ENCODE assay signal across 19 cellular contexts in the genomic region with DNA sequence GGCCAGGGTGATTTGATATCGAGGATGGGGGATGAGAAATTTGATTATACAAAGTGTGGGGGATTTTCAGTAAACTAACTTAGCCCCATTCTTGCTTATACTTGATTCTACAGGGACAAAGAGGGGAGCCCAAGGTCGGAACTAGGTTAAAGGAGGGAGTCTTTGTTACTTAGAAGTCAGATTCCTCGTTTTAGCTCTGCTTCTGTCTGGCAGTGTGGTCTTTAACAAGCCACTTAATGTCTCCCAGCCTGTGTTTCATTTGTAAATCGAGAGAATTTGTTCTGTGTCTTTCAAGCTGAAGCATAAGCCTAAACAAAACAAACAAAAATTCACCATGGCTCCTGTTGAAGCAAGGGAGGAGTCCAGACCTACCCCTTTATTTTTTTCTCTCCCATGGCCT.
DNase-seq lines count a peak whose midpoint lies in the region; ATAC-seq, FAIRE-seq and TF ChIP-seq lines count a peak whose summit lies in the region.
"Had no signal": no experiment of that assay in that cellular context is flagged by ENCODE, and none has a peak within 500 bp of the region (broad histone marks: within the 10 kb centered on the region; RNA-seq: fewer than 3 reads in every experiment).

No MANE protein-coding gene starts in this region.

- H3K79me2 ChIP-seq in astrocyte (ENCODE audit: insufficient read depth, low read length), result no peaks in the 10 kb centered on the region

- ATAC-seq in activated T-cell treated with anti-CD3 and anti-CD28 coated beads, Interleukin-2, amount 50 U/mL, for 72 hours (replicated peaks in 1 of 2), result no peak
- no peak for ATAC-seq in GM21526 (IDR thresholded peaks at IDR 0.05; ENCODE audit: low FRiP score, unreplicated experiment)
- ATAC-seq in HG02884 (IDR thresholded peaks at IDR 0.05; ENCODE audit: unreplicated experiment), result no peak
- ATAC-seq: A549 had no signal

- H3K9me3 Mint-ChIP-seq in activated T-cell treated with anti-CD3 and anti-CD28 coated beads, Interleukin-2, amount 50 U/mL, for 72 hours, result no peaks in the 10 kb centered on the region
- peaks cover 6% of the 10 kb centered on the region for H3K9me3 Mint-ChIP-seq in astrocyte (ENCODE audit: unreplicated experiment)
- peaks cover 18% of the 10 kb centered on the region for H3K9me3 Mint-ChIP-seq in nephron progenitor cell
- H3K9me3 Mint-ChIP-seq: CD4-positive, alpha-beta T cell; HFFc6 had no signal

- TF ChIP-seq CTCF in astrocyte (IDR thresholded peaks at IDR 0.05; ENCODE audit: insufficient read depth, low read depth, low read length), result no peak
- no peak for TF ChIP-seq CTCF in nephron progenitor cell (IDR thresholded peaks at IDR 0.05)
- no peak for TF ChIP-seq CTCF in right atrium auricular region (IDR thresholded peaks at IDR 0.05)

- H4K20me1 ChIP-seq in astrocyte (ENCODE audit: insufficient read depth, low read length), result no peaks in the 10 kb centered on the region

- H3K27ac ChIP-seq in astrocyte (ENCODE audit: low read depth, low read length), result no peak overlapping the region
- no peak overlapping the region for H3K27ac ChIP-seq in right atrium auricular region
- H3K27ac ChIP-seq: 22Rv1, A549, C4-2B had no signal

- no peak overlapping the region for H3K4me2 ChIP-seq in astrocyte (ENCODE audit: low read length)
- H3K4me2 ChIP-seq: A549 had no signal

- peak overlapping the region; percentile 12 for H3K27ac Mint-ChIP-seq in activated T-cell treated with anti-CD3 and anti-CD28 coated beads, Interleukin-2, amount 50 U/mL, for 72 hours
- H3K27ac Mint-ChIP-seq in astrocyte (ENCODE audit: unreplicated experiment) (no peak overlapping the region), nephron progenitor cell (peak overlapping the region; percentile 5)
- H3K27ac Mint-ChIP-seq: CD4-positive, alpha-beta T cell; HFFc6 had no signal

- no peaks in the 10 kb centered on the region for H3K9me3 ChIP-seq in astrocyte (ENCODE audit: insufficient read depth, low read depth, low read length)
- H3K9me3 ChIP-seq in right atrium auricular region, result peaks cover 0 to 1% of the 10 kb centered on the region in 2 donors
- H3K9me3 ChIP-seq: A549 had no signal

- no peaks in the 10 kb centered on the region for H3K4me1 Mint-ChIP-seq in activated T-cell treated with anti-CD3 and anti-CD28 coated beads, Interleukin-2, amount 50 U/mL, for 72 hours (ENCODE audit: low read depth)
- H3K4me1 Mint-ChIP-seq in astrocyte (ENCODE audit: low read depth, unreplicated experiment) (no peaks in the 10 kb centered on the region), nephron progenitor cell (peaks cover 9% of the 10 kb centered on the region)

- no peaks in the 10 kb centered on the region for H3K27me3 ChIP-seq in astrocyte (ENCODE audit: insufficient read depth, low read length)
- peaks cover 0 to 5% of the 10 kb centered on the region in 2 donors for H3K27me3 ChIP-seq in right atrium auricular region

- H3K4me3 ChIP-seq in astrocyte (ENCODE audit: insufficient read depth, low read depth, low read length) (no peak overlapping the region), right atrium auricular region (no peak overlapping the region)
- H3K4me3 ChIP-seq: A549 had no signal

- no peak overlapping the region for H2AFZ ChIP-seq in astrocyte (ENCODE audit: low read depth, low read length)

- H3K4me1 ChIP-seq in astrocyte (ENCODE audit: insufficient read depth, low read length), result no peaks in the 10 kb centered on the region
- no peaks in the 10 kb centered on the region for H3K4me1 ChIP-seq in right atrium auricular region
- H3K4me1 ChIP-seq: A549 had no signal

- H3K4me3 Mint-ChIP-seq in activated T-cell treated with anti-CD3 and anti-CD28 coated beads, Interleukin-2, amount 50 U/mL, for 72 hours, result no peak overlapping the region
- no peak overlapping the region for H3K4me3 Mint-ChIP-seq in astrocyte (ENCODE audit: unreplicated experiment)
- no peak overlapping the region for H3K4me3 Mint-ChIP-seq in nephron progenitor cell
- H3K4me3 Mint-ChIP-seq: CD4-positive, alpha-beta T cell; HFFc6 had no signal

- H3K36me3 ChIP-seq in astrocyte (ENCODE audit: insufficient read depth, low read length) (no peaks in the 10 kb centered on the region), right atrium auricular region (no peaks in the 10 kb centered on the region)

- H3K36me3 Mint-ChIP-seq in activated T-cell treated with anti-CD3 and anti-CD28 coated beads, Interleukin-2, amount 50 U/mL, for 72 hours (ENCODE audit: insufficient read depth in 2 of 2), result no peaks in the 10 kb centered on the region
- H3K36me3 Mint-ChIP-seq in astrocyte (ENCODE audit: low read depth, unreplicated experiment), result peaks cover 4% of the 10 kb centered on the region
- peaks cover 7% of the 10 kb centered on the region for H3K36me3 Mint-ChIP-seq in nephron progenitor cell (ENCODE audit: low read depth)

- FAIRE-seq in astrocyte (lab: Jason Lieb, UNC), result peak; percentile 45
- FAIRE-seq: A549, H54, HTR-8/SVneo had no signal

- H3K9ac ChIP-seq in astrocyte (ENCODE audit: low read length), result no peak overlapping the region

- DNase-seq in activated T-cell treated with anti-CD3 and anti-CD28 coated beads, Interleukin-2, amount 50 U/mL, for 72 hours, result no peak
- DNase-seq in activated T-cell treated with anti-CD3 and anti-CD28 coated beads for 4 hours (no peak), astrocyte (ENCODE audit: low read depth) (no peak), nephron progenitor cell (no peak), right atrium auricular region (ENCODE audit: low spot score) (no peak)
- DNase-seq: AML-193; CD4-positive, alpha-beta T cell; DMS79 treated with DMSO at 0.1 percent for 48 hours; GF-D8; HCEC 1CT; HFFc6; IMR-90 had no signal

- H3K27me3 Mint-ChIP-seq in activated T-cell treated with anti-CD3 and anti-CD28 coated beads, Interleukin-2, amount 50 U/mL, for 72 hours (ENCODE audit: low read depth), result peaks cover 36% of the 10 kb centered on the region
- H3K27me3 Mint-ChIP-seq in astrocyte (ENCODE audit: low read depth, unreplicated experiment), result no peaks in the 10 kb centered on the region
- no peaks in the 10 kb centered on the region for H3K27me3 Mint-ChIP-seq in nephron progenitor cell (ENCODE audit: low read depth, poor library complexity)
